In the genomic region with DNA sequence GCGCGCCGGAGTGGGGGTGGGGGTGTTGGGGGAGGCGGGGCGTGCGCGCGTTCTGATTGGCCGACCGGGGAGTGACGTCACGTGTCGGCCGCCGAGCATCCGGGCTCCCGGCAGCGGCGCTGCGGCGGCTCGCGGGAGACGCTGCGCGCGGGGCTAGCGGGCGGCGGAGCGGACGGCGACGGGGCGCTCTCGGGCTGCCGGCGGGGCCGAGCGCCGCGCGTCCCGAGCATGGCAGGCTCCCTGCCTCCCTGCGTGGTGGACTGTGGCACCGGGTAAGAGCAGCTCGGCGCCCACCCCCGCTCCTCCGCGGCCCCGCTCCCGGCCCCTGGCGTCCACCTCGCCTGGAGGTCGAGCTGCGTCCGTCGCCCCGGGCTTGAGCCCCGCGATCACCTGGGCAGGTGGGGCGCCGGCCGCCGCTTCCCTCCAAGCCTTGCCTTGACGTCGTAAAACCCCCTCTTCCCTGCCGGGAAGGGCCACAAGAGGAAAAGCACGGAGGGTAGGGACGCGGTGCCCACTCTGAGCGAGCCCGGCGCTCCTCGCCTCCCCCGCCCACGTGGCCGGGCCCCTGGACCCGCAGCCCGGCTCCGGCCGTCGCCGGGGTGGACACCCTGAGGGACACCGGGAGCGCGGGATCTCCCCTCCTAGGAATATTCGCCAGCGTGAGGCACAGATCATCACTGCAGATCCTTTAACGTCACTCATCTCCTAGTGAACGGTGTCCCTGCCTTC, we compare ENCODE assay signal across 1 cellular context.
A peak's percentile ranks its signal among the peaks of the same experiment; 100 is the strongest.
TF ChIP-seq lines count a peak whose summit lies in the region.

A gene (plus strand): TSS at position 98 of the 729 bp plus-strand sequence. CDS start 131 bp downstream, at position 229.

TF ChIP-seq in HepG2, 621 proteins besides CTCF, POLR2A, EP300 and RAD21 (continued from another document and continues in another):
- TF ChIP-seq, protein P1, sequence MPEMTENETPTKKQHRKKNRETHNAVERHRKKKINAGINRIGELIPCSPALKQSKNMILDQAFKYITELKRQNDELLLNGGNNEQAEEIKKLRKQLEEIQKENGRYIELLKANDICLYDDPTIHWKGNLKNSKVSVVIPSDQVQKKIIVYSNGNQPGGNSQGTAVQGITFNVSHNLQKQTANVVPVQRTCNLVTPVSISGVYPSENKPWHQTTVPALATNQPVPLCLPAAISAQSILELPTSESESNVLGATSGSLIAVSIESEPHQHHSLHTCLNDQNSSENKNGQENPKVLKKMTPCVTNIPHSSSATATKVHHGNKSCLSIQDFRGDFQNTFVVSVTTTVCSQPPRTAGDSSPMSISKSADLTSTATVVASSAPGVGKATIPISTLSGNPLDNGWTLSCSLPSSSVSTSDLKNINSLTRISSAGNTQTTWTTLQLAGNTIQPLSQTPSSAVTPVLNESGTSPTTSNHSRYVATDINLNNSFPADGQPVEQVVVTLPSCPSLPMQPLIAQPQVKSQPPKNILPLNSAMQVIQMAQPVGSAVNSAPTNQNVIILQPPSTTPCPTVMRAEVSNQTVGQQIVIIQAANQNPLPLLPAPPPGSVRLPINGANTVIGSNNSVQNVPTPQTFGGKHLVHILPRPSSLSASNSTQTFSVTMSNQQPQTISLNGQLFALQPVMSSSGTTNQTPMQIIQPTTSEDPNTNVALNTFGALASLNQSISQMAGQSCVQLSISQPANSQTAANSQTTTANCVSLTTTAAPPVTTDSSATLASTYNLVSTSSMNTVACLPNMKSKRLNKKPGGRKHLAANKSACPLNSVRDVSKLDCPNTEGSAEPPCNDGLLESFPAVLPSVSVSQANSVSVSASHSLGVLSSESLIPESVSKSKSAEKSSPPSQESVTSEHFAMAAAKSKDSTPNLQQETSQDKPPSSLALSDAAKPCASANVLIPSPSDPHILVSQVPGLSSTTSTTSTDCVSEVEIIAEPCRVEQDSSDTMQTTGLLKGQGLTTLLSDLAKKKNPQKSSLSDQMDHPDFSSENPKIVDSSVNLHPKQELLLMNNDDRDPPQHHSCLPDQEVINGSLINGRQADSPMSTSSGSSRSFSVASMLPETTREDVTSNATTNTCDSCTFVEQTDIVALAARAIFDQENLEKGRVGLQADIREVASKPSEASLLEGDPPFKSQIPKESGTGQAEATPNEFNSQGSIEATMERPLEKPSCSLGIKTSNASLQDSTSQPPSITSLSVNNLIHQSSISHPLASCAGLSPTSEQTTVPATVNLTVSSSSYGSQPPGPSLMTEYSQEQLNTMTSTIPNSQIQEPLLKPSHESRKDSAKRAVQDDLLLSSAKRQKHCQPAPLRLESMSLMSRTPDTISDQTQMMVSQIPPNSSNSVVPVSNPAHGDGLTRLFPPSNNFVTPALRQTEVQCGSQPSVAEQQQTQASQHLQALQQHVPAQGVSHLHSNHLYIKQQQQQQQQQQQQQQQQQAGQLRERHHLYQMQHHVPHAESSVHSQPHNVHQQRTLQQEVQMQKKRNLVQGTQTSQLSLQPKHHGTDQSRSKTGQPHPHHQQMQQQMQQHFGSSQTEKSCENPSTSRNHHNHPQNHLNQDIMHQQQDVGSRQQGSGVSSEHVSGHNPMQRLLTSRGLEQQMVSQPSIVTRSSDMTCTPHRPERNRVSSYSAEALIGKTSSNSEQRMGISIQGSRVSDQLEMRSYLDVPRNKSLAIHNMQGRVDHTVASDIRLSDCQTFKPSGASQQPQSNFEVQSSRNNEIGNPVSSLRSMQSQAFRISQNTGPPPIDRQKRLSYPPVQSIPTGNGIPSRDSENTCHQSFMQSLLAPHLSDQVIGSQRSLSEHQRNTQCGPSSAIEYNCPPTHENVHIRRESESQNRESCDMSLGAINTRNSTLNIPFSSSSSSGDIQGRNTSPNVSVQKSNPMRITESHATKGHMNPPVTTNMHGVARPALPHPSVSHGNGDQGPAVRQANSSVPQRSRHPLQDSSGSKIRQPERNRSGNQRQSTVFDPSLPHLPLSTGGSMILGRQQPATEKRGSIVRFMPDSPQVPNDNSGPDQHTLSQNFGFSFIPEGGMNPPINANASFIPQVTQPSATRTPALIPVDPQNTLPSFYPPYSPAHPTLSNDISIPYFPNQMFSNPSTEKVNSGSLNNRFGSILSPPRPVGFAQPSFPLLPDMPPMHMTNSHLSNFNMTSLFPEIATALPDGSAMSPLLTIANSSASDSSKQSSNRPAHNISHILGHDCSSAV (CRISPR knock-in tag; IDR thresholded peaks at IDR 0.05; ENCODE audit: borderline replicate concordance): no peak
- TF ChIP-seq HDAC2 (CRISPR knock-in tag; IDR thresholded peaks at IDR 0.05) (no peak), CHD2 (IDR thresholded peaks at IDR 0.05; ENCODE audit: low read depth, low read length) (peak; percentile 61; the same call in 1 of the 2 replicates), NFKB2 (CRISPR knock-in tag; IDR thresholded peaks at IDR 0.05; ENCODE audit: borderline replicate concordance) (peak; percentile 87; the same call in 1 of the 2 replicates), DMAP1 (CRISPR knock-in tag; IDR thresholded peaks at IDR 0.05) (0 out of 2 replicates have a peak, but pooled peaks have one; percentile 33), SAP130 (CRISPR knock-in tag; IDR thresholded peaks at IDR 0.05; ENCODE audit: low read depth) (peak; percentile 70), ZMYM2 (CRISPR knock-in tag; IDR thresholded peaks at IDR 0.05) (no peak), BHLHE40 (IDR thresholded peaks at IDR 0.05; ENCODE audit: low read length) (no peak), TARDBP (CRISPR knock-in tag; IDR thresholded peaks at IDR 0.05) (peak; percentile 37; the same call in 1 of the 2 replicates), MYC (CRISPR knock-in tag; IDR thresholded peaks at IDR 0.05; ENCODE audit: borderline replicate concordance) (peak; percentile 89), ZBTB7A (CRISPR knock-in tag; IDR thresholded peaks at IDR 0.05) (peak; percentile 54; the same call in 1 of the 2 replicates), ZNF367 (CRISPR knock-in tag; IDR thresholded peaks at IDR 0.05; ENCODE audit: borderline replicate concordance) (no peak), THAP11 (CRISPR knock-in tag; IDR thresholded peaks at IDR 0.05) (no peak), ZNF776 (CRISPR knock-in tag; IDR thresholded peaks at IDR 0.05) (0 out of 2 replicates have a peak, but pooled peaks have one; percentile 31), FOXC1 (CRISPR knock-in tag; IDR thresholded peaks at IDR 0.05; ENCODE audit: borderline replicate concordance) (peak; percentile 33; the same call in 1 of the 2 replicates), NR2F1 (CRISPR knock-in tag; IDR thresholded peaks at IDR 0.05) (no peak), STAT5B (CRISPR knock-in tag; IDR thresholded peaks at IDR 0.05) (no peak), SATB2 (CRISPR knock-in tag; IDR thresholded peaks at IDR 0.05) (no peak), ZNF101 (CRISPR knock-in tag; IDR thresholded peaks at IDR 0.05; ENCODE audit: borderline replicate concordance, low read depth) (no peak), NRL (CRISPR knock-in tag; IDR thresholded peaks at IDR 0.05; ENCODE audit: borderline replicate concordance) (0 out of 2 replicates have a peak, but pooled peaks have one; percentile 63), ZNF546 (CRISPR knock-in tag; conservative IDR thresholded peaks at IDR 0.05) (0 out of 2 replicates have a peak, but pooled peaks have one; percentile 33), IRX3 (CRISPR knock-in tag; IDR thresholded peaks at IDR 0.05; ENCODE audit: borderline replicate concordance, low read depth) (no peak; the same call in 1 of the 2 replicates), FOXA3 (CRISPR knock-in tag; IDR thresholded peaks at IDR 0.05) (peak; percentile 10; the same call in 1 of the 2 replicates), ZNF430 (CRISPR knock-in tag; IDR thresholded peaks at IDR 0.05) (no peak), TRIM24 (CRISPR knock-in tag; IDR thresholded peaks at IDR 0.05) (no peak), KAT2B (IDR thresholded peaks at IDR 0.05; ENCODE audit: borderline replicate concordance, low read depth, low read length) (no peak), NBN (conservative IDR thresholded peaks at IDR 0.05) (no peak), MEF2D (CRISPR knock-in tag; IDR thresholded peaks at IDR 0.05) (no peak)
- TF ChIP-seq, protein P2, sequence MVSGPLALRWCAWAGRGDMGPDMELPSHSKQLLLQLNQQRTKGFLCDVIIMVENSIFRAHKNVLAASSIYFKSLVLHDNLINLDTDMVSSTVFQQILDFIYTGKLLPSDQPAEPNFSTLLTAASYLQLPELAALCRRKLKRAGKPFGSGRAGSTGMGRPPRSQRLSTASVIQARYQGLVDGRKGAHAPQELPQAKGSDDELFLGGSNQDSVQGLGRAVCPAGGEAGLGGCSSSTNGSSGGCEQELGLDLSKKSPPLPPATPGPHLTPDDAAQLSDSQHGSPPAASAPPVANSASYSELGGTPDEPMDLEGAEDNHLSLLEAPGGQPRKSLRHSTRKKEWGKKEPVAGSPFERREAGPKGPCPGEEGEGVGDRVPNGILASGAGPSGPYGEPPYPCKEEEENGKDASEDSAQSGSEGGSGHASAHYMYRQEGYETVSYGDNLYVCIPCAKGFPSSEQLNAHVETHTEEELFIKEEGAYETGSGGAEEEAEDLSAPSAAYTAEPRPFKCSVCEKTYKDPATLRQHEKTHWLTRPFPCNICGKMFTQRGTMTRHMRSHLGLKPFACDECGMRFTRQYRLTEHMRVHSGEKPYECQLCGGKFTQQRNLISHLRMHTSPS (CRISPR knock-in tag; IDR thresholded peaks at IDR 0.05; ENCODE audit: low read depth): no peak
- TF ChIP-seq, protein P3, sequence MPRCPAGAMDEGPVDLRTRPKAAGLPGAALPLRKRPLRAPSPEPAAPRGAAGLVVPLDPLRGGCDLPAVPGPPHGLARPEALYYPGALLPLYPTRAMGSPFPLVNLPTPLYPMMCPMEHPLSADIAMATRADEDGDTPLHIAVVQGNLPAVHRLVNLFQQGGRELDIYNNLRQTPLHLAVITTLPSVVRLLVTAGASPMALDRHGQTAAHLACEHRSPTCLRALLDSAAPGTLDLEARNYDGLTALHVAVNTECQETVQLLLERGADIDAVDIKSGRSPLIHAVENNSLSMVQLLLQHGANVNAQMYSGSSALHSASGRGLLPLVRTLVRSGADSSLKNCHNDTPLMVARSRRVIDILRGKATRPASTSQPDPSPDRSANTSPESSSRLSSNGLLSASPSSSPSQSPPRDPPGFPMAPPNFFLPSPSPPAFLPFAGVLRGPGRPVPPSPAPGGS (CRISPR knock-in tag; IDR thresholded peaks at IDR 0.05): peak; percentile 56; the same call in 1 of the 2 replicates
- TF ChIP-seq, protein P4, sequence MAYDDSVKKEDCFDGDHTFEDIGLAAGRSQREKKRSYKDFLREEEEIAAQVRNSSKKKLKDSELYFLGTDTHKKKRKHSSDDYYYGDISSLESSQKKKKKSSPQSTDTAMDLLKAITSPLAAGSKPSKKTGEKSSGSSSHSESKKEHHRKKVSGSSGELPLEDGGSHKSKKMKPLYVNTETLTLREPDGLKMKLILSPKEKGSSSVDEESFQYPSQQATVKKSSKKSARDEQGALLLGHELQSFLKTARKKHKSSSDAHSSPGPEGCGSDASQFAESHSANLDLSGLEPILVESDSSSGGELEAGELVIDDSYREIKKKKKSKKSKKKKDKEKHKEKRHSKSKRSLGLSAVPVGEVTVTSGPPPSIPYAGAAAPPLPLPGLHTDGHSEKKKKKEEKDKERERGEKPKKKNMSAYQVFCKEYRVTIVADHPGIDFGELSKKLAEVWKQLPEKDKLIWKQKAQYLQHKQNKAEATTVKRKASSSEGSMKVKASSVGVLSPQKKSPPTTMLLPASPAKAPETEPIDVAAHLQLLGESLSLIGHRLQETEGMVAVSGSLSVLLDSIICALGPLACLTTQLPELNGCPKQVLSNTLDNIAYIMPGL (CRISPR knock-in tag; IDR thresholded peaks at IDR 0.05; ENCODE audit: borderline replicate concordance in 1 of 2, low read depth in 1 of 2): 0 out of 4 replicates have a peak, but pooled peaks of 1 of the 2 experiments have one; percentile 44
- TF ChIP-seq, protein P5, sequence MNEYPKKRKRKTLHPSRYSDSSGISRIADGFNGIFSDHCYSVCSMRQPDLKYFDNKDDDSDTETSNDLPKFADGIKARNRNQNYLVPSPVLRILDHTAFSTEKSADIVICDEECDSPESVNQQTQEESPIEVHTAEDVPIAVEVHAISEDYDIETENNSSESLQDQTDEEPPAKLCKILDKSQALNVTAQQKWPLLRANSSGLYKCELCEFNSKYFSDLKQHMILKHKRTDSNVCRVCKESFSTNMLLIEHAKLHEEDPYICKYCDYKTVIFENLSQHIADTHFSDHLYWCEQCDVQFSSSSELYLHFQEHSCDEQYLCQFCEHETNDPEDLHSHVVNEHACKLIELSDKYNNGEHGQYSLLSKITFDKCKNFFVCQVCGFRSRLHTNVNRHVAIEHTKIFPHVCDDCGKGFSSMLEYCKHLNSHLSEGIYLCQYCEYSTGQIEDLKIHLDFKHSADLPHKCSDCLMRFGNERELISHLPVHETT (CRISPR knock-in tag; conservative IDR thresholded peaks at IDR 0.05): 0 out of 2 replicates have a peak, but pooled peaks have one; percentile 28
- TF ChIP-seq, protein P6, sequence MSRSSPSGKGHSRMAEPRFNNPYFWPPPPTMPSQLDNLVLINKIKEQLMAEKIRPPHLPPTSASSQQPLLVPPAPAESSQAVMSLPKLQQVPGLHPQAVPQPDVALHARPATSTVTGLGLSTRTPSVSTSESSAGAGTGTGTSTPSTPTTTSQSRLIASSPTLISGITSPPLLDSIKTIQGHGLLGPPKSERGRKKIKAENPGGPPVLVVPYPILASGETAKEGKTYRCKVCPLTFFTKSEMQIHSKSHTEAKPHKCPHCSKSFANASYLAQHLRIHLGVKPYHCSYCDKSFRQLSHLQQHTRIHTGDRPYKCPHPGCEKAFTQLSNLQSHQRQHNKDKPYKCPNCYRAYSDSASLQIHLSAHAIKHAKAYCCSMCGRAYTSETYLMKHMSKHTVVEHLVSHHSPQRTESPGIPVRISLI (CRISPR knock-in tag; IDR thresholded peaks at IDR 0.05; ENCODE audit: borderline replicate concordance): no peak
- TF ChIP-seq, protein P7, sequence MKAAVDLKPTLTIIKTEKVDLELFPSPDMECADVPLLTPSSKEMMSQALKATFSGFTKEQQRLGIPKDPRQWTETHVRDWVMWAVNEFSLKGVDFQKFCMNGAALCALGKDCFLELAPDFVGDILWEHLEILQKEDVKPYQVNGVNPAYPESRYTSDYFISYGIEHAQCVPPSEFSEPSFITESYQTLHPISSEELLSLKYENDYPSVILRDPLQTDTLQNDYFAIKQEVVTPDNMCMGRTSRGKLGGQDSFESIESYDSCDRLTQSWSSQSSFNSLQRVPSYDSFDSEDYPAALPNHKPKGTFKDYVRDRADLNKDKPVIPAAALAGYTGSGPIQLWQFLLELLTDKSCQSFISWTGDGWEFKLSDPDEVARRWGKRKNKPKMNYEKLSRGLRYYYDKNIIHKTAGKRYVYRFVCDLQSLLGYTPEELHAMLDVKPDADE (CRISPR knock-in tag; IDR thresholded peaks at IDR 0.05): no peak
- TF ChIP-seq, protein P8, sequence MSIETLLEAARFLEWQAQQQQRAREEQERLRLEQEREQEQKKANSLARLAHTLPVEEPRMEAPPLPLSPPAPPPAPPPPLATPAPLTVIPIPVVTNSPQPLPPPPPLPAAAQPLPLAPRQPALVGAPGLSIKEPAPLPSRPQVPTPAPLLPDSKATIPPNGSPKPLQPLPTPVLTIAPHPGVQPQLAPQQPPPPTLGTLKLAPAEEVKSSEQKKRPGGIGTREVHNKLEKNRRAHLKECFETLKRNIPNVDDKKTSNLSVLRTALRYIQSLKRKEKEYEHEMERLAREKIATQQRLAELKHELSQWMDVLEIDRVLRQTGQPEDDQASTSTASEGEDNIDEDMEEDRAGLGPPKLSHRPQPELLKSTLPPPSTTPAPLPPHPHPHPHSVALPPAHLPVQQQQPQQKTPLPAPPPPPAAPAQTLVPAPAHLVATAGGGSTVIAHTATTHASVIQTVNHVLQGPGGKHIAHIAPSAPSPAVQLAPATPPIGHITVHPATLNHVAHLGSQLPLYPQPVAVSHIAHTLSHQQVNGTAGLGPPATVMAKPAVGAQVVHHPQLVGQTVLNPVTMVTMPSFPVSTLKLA (IDR thresholded peaks at IDR 0.05): peak; percentile 16; the same call in 1 of the 2 replicates
- TF ChIP-seq, protein P9, sequence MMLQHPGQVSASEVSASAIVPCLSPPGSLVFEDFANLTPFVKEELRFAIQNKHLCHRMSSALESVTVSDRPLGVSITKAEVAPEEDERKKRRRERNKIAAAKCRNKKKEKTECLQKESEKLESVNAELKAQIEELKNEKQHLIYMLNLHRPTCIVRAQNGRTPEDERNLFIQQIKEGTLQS (CRISPR knock-in tag; IDR thresholded peaks at IDR 0.05): no peak
